13 cellular contexts compared by ENCODE assay signal in the genomic region with DNA sequence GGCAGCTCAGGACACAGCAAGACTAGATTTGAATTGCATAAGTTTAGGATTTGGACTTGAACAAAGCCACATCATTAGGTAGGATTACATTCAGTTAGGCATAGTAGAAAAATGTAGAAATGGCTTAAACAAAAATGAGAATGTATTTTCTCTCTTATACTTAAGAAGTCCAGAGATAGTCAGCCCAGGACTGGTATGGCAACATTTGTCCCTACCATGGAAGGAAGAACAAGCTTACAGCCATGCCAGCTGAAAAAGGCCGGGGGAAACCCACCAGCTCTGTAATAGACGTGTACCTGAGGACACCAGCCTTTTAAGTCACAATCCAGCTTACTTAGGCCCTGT. TPM values are rescaled to one million over a fixed set of nuclear protein-coding genes. Genes with fewer than 3 reads are reported as not detected.
DNase-seq lines count a peak whose midpoint lies in the region; ATAC-seq and TF ChIP-seq lines count a peak whose summit lies in the region.
"Had no signal": no experiment of that assay in that cellular context is flagged by ENCODE, and none has a peak within 500 bp of the region (broad histone marks: within the 10 kb centered on the region; RNA-seq: fewer than 3 reads in every experiment).

No MANE protein-coding gene starts in this region.

- H3K9me3 ChIP-seq in Loucy (ENCODE audit: insufficient read depth, low read depth, low read length): no peaks in the 10 kb centered on the region
- H3K9me3 ChIP-seq in breast epithelium: no peaks in the 10 kb centered on the region
- no peaks in the 10 kb centered on the region for H3K9me3 ChIP-seq in lower lobe of right lung
- H3K9me3 ChIP-seq in suprapubic skin: no peaks in the 10 kb centered on the region
- H3K9me3 ChIP-seq: thoracic aorta had no signal

- 77% methylated on average over 2 of the region's 2 CpGs for WGBS in suprapubic skin

- TF ChIP-seq EP300 in suprapubic skin (IDR thresholded peaks at IDR 0.05): no peak

- H3K9ac ChIP-seq in Loucy (ENCODE audit: low read depth, low read length, poor library complexity, severe bottlenecking): no peak overlapping the region

- CTCF ChIA-PET in HEK293T (lab: Yijun Ruan, JAX): interaction anchor here (0.9 kb wide), 1 partner anchor 9 kb away, joined by 5 read pairs; no protein-coding TSS in a partner anchor

- ATAC-seq in lower lobe of right lung (no peak), HG03565 (IDR thresholded peaks at IDR 0.05; ENCODE audit: unreplicated experiment) (no peak)
- ATAC-seq: WTC11 had no signal

- H3K79me2 ChIP-seq in Loucy (ENCODE audit: insufficient read depth, low read length): no peaks in the 10 kb centered on the region

- peak overlapping the region; percentile 62 for H2AFZ ChIP-seq in Loucy (ENCODE audit: low read length)

- peak overlapping the region; percentile 86 to 88 for H3K27ac ChIP-seq in breast epithelium
- peak overlapping the region; percentile 66 for H3K27ac ChIP-seq in lower lobe of right lung
- H3K27ac ChIP-seq in suprapubic skin: peak overlapping the region; percentile 68
- H3K27ac ChIP-seq: thoracic aorta had no signal

- DNase-seq in breast epithelium (ENCODE audit: low spot score in 2 of 2): no peak
- no peak for DNase-seq in lower lobe of right lung
- DNase-seq in suprapubic skin (ENCODE audit: low spot score in 2 of 2): no peak
- DNase-seq in HEK293T (ENCODE audit: extremely low spot score): no peak
- DNase-seq in LoVo (ENCODE audit: low spot score): no peak
- no peak for DNase-seq in HuH-7 (ENCODE audit: low spot score)
- DNase-seq: activated naive CD4-positive, alpha-beta T cell treated with anti-CD3 and anti-CD28 coated beads, Interleukin-2, amount 50 U/mL, for 16 hours; NCI-H524 had no signal

- H3K27me3 ChIP-seq in Loucy (ENCODE audit: insufficient read depth, low read length, poor library complexity, severe bottlenecking) (no peaks in the 10 kb centered on the region), breast epithelium (no peaks in the 10 kb centered on the region), lower lobe of right lung (ENCODE audit: low read depth) (no peaks in the 10 kb centered on the region), suprapubic skin (no peaks in the 10 kb centered on the region)

- no peak for TF ChIP-seq CTCF in Loucy (conservative IDR thresholded peaks at IDR 0.05; ENCODE audit: low read length)
- TF ChIP-seq CTCF in breast epithelium (IDR thresholded peaks at IDR 0.05): no peak
- TF ChIP-seq CTCF in lower lobe of right lung (IDR thresholded peaks at IDR 0.05): no peak
- TF ChIP-seq CTCF in suprapubic skin (IDR thresholded peaks at IDR 0.05): no peak

- POLR2A ChIA-PET in HEK293T (lab: Yijun Ruan, JAX): interaction anchor here (0.7 to 0.9 kb wide), 3 partner anchors 10 to 132 kb away, joined by 3 read pairs; a partner anchor contains a TSS

- H3K4me2 ChIP-seq in Loucy (ENCODE audit: low read depth, low read length, poor library complexity, severe bottlenecking): no peak overlapping the region

- H3K4me3 ChIP-seq in Loucy (ENCODE audit: low read length, poor library complexity, severe bottlenecking) (no peak overlapping the region), breast epithelium (no peak overlapping the region), lower lobe of right lung (no peak overlapping the region), suprapubic skin (no peak overlapping the region)
- H3K4me3 ChIP-seq: thoracic aorta had no signal

- H3K9me2 ChIP-seq in Loucy (replicated peaks; ENCODE audit: low read depth, low read length): no peaks in the 10 kb centered on the region

- H3K4me1 ChIP-seq in Loucy (ENCODE audit: insufficient read depth, low read length, poor library complexity, severe bottlenecking) (no peaks in the 10 kb centered on the region), breast epithelium (peaks cover 0 to 7% of the 10 kb centered on the region in 2 donors), lower lobe of right lung (peaks cover 49% of the 10 kb centered on the region), suprapubic skin (peaks cover 19% of the 10 kb centered on the region)

- H3K36me3 ChIP-seq in Loucy (ENCODE audit: insufficient read depth, low read length) (no peaks in the 10 kb centered on the region), breast epithelium (no peaks in the 10 kb centered on the region), lower lobe of right lung (no peaks in the 10 kb centered on the region), suprapubic skin (no peaks in the 10 kb centered on the region)
- H3K36me3 ChIP-seq: thoracic aorta had no signal

- TF ChIP-seq POLR2A in breast epithelium (IDR thresholded peaks at IDR 0.05) (no peak), suprapubic skin (IDR thresholded peaks at IDR 0.05) (no peak)

- H3F3A ChIP-seq in Loucy (ENCODE audit: low read depth): no peaks in the 10 kb centered on the region

- intact Hi-C loops in breast epithelium (cut with DNase I; ENCODE audit: low total_unique reads): no loop called here
- intact Hi-C loops in lower lobe of right lung (cut with DNase I): no loop called here

- H4K20me1 ChIP-seq in Loucy (ENCODE audit: insufficient read depth, low read length, poor library complexity, severe bottlenecking): no peaks in the 10 kb centered on the region

TF ChIP-seq in HEK293T, 16 proteins besides CTCF, POLR2A, EP300 and RAD21:
- TF ChIP-seq L3MBTL2 (conservative IDR thresholded peaks at IDR 0.05) (no peak), ZNF384 (IDR thresholded peaks at IDR 0.05) (no peak), HDGF (IDR thresholded peaks at IDR 0.05; ENCODE audit: borderline replicate concordance) (no peak), CTBP1 (IDR thresholded peaks at IDR 0.05; ENCODE audit: borderline replicate concordance) (no peak), TARDBP (IDR thresholded peaks at IDR 0.05) (no peak), FOXA1 (IDR thresholded peaks at IDR 0.05) (no peak), ELF4 (IDR thresholded peaks at IDR 0.05) (no peak), NFRKB (IDR thresholded peaks at IDR 0.05) (no peak), FOXM1 (IDR thresholded peaks at IDR 0.05; ENCODE audit: borderline replicate concordance) (no peak), SP1 (IDR thresholded peaks at IDR 0.05) (no peak), LEF1 (IDR thresholded peaks at IDR 0.05; ENCODE audit: borderline replicate concordance) (no peak), FOXK2 (IDR thresholded peaks at IDR 0.05) (no peak), ARNT (IDR thresholded peaks at IDR 0.05) (no peak), BHLHE40 (IDR thresholded peaks at IDR 0.05; ENCODE audit: borderline replicate concordance) (no peak), SUZ12 (IDR thresholded peaks at IDR 0.05) (no peak)
- TF ChIP-seq, protein P1, sequence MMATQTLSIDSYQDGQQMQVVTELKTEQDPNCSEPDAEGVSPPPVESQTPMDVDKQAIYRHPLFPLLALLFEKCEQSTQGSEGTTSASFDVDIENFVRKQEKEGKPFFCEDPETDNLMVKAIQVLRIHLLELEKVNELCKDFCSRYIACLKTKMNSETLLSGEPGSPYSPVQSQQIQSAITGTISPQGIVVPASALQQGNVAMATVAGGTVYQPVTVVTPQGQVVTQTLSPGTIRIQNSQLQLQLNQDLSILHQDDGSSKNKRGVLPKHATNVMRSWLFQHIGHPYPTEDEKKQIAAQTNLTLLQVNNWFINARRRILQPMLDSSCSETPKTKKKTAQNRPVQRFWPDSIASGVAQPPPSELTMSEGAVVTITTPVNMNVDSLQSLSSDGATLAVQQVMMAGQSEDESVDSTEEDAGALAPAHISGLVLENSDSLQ (IDR thresholded peaks at IDR 0.05): no peak

RNA-seq across cellular contexts. Expression of a gene that starts 11.2 kb away (rescaled TPM):
- 1 to 10 TPM in 1 of 3 donors, not detected in 2; 1.6 TPM for total RNA-seq in breast epithelium
- not detected for total RNA-seq in lower lobe of right lung
- under 1 TPM in 1 of 4 donors, not detected in 3; 0.45 TPM for total RNA-seq in suprapubic skin
- total RNA-seq: mucosa of gallbladder, thoracic aorta, WTC11 had no signal

RNA-seq across cellular contexts. Expression of a gene that starts 33.7 kb away (rescaled TPM):
- total RNA-seq in breast epithelium: 100 to 1,000 TPM in 1 of 3 donors, 10 to 100 TPM in 2; 74.1 to 110 (median 87.7) TPM
- 68.9 TPM for total RNA-seq in lower lobe of right lung
- 10 to 100 TPM; 38.9 to 60.5 (median 49.4) TPM for total RNA-seq in suprapubic skin

RNA-seq across cellular contexts. Expression of a gene that starts 53.3 kb away (rescaled TPM):
- total RNA-seq in breast epithelium (10 to 100 TPM; 20.5 to 29.4 (median 21.3) TPM), lower lobe of right lung (27.4 TPM), suprapubic skin (100 to 1,000 TPM; 140 to 188 (median 176) TPM)
